ENCODE assay signal across 16 cellular contexts in the genomic region with DNA sequence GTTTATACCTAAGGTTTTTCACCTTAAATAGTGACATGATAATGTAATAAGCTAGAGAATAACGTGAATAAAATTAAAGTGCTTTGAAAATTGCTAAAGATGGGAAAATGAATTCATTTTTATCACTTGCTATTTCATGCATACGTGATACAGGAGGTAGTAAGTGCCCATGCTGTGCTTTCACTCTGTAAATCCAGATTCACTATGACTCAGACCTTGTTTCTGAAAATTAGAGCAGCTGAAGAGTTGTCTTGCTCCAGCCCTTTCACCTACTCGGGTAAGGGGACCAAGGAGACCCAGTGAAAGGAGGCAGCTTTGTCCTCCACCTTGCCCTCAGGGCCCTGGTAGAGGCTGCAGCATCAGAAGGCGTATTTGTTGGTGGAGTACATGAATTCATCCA.
A peak's percentile ranks its signal among the peaks of the same experiment; 100 is the strongest.
DNase-seq lines count a peak whose midpoint lies in the region; ATAC-seq, FAIRE-seq and TF ChIP-seq lines count a peak whose summit lies in the region.
"Had no signal": no experiment of that assay in that cellular context is flagged by ENCODE, and none has a peak within 500 bp of the region (broad histone marks: within the 10 kb centered on the region; RNA-seq: fewer than 3 reads in every experiment).

No MANE protein-coding gene starts in this region.

- H3K27ac Mint-ChIP-seq in CD8-positive, alpha-beta T cell = peak overlapping the region; percentile 47
- no peak overlapping the region for H3K27ac Mint-ChIP-seq in Calu3 (ENCODE audit: unreplicated experiment)
- H3K27ac Mint-ChIP-seq: activated CD4-positive, alpha-beta T cell treated with anti-CD3 and anti-CD28 coated beads, Interleukin-2, amount 10 ng/mL, durations not matched to agents 7 days and 5 days had no signal

- no peaks in the 10 kb centered on the region for H3K36me3 ChIP-seq in CD8-positive, alpha-beta T cell (ENCODE audit: insufficient read depth, low read length)
- H3K36me3 ChIP-seq in HEK293 (ENCODE audit: control insufficient read depth in 2 of 2, insufficient read depth in 1 of 2, low read length in 2 of 2) (no peaks in the 10 kb centered on the region), OCI-LY7 (ENCODE audit: insufficient read depth, low read length) (peaks cover 7% of the 10 kb centered on the region), HepG2 (replicated peaks in 1 of 2; ENCODE audit: control insufficient read depth in 1 of 2, insufficient read depth in 2 of 2, low read length in 2 of 2) (no peaks in the 10 kb centered on the region; a peak in 1 of 5 replicates)
- H3K36me3 ChIP-seq: brain microvascular endothelial cell, HAP-1 had no signal

- H3K4me1 Mint-ChIP-seq in CD8-positive, alpha-beta T cell (ENCODE audit: low read depth) = peaks cover 44% of the 10 kb centered on the region
- H3K4me1 Mint-ChIP-seq in Calu3 (ENCODE audit: low read depth, unreplicated experiment) = peaks cover 10% of the 10 kb centered on the region

- no peak for FAIRE-seq in HepG2 (lab: Jason Lieb, UNC)
- FAIRE-seq: D721Med, small intestine had no signal

- TF ChIP-seq RAD21 in HepG2 (CRISPR knock-in tag; IDR thresholded peaks at IDR 0.05) = no peak

- DNase-seq in CD8-positive, alpha-beta T cell = no peak
- DNase-seq in OCI-LY7 (ENCODE audit: low spot score) (no peak), HepG2 (ENCODE audit: low spot score) (no peak), Calu3 (no peak)
- DNase-seq: activated CD4-positive, alpha-beta T cell treated with anti-CD3 and anti-CD28 coated beads, Interleukin-2, amount 10 ng/mL, durations not matched to agents 7 days and 5 days; activated naive CD4-positive, alpha-beta T cell treated with Interleukin-2 at 50 U/mL for 16 hours; brain microvascular endothelial cell; dorsolateral prefrontal cortex; small intestine had no signal

- no peaks in the 10 kb centered on the region for H3K4me1 ChIP-seq in CD8-positive, alpha-beta T cell (ENCODE audit: insufficient read depth, low read length)
- no peaks in the 10 kb centered on the region for H3K4me1 ChIP-seq in HEK293 (ENCODE audit: control insufficient read depth, insufficient read depth, low read length)
- H3K4me1 ChIP-seq in OCI-LY7 (ENCODE audit: insufficient read depth, low read length, poor library complexity, severe bottlenecking) = no peaks in the 10 kb centered on the region
- peaks cover 24% of the 10 kb centered on the region for H3K4me1 ChIP-seq in HepG2 (ENCODE audit: insufficient read depth, low read length)

- H3K36me3 Mint-ChIP-seq in CD8-positive, alpha-beta T cell = peaks cover 46% of the 10 kb centered on the region
- no peaks in the 10 kb centered on the region for H3K36me3 Mint-ChIP-seq in Calu3 (ENCODE audit: insufficient read depth, unreplicated experiment)

- H3K27me3 Mint-ChIP-seq in CD8-positive, alpha-beta T cell (ENCODE audit: low read depth) = no peaks in the 10 kb centered on the region
- no peaks in the 10 kb centered on the region for H3K27me3 Mint-ChIP-seq in Calu3 (ENCODE audit: unreplicated experiment)
- H3K27me3 Mint-ChIP-seq: activated CD4-positive, alpha-beta T cell treated with anti-CD3 and anti-CD28 coated beads, Interleukin-2, amount 10 ng/mL, durations not matched to agents 7 days and 5 days had no signal

- H3K27me3 ChIP-seq in CD8-positive, alpha-beta T cell (ENCODE audit: insufficient read depth, low read length) = no peaks in the 10 kb centered on the region
- no peaks in the 10 kb centered on the region for H3K27me3 ChIP-seq in HepG2 (ENCODE audit: control insufficient read depth in 1 of 2, insufficient read depth in 2 of 2, low read length in 2 of 2)
- H3K27me3 ChIP-seq: brain microvascular endothelial cell, dorsolateral prefrontal cortex had no signal

- no peak for TF ChIP-seq CTCF in CD8-positive, alpha-beta T cell (IDR thresholded peaks at IDR 0.05)
- TF ChIP-seq CTCF in HEK293 (tag by site-specific recombination; IDR thresholded peaks at IDR 0.05) (no peak), OCI-LY7 (conservative IDR thresholded peaks at IDR 0.05; ENCODE audit: low read length) (no peak), HepG2 (CRISPR knock-in tag; IDR thresholded peaks at IDR 0.05) (no peak), Calu3 (IDR thresholded peaks at IDR 0.05; ENCODE audit: unreplicated experiment) (no peak)

- H2AFZ ChIP-seq in OCI-LY7 (ENCODE audit: low read length) (no peak overlapping the region), HepG2 (ENCODE audit: low read length) (no peak overlapping the region)
- H2AFZ ChIP-seq: parathyroid adenoma had no signal

- no peaks in the 10 kb centered on the region for H3K9me3 Mint-ChIP-seq in CD8-positive, alpha-beta T cell
- no peaks in the 10 kb centered on the region for H3K9me3 Mint-ChIP-seq in Calu3 (ENCODE audit: low read depth, unreplicated experiment)

- POLR2A ChIA-PET in CD8-positive, alpha-beta T cell (lab: Charles Lee) = interaction anchor here (1.2 kb wide), 1 partner anchor 89 kb away, joined by 3 read pairs; no protein-coding TSS in a partner anchor
- POLR2A ChIA-PET in HEK293 (lab: Yijun Ruan, JAX) (no interaction called here), OCI-LY7 (lab: Charles Lee) (interaction anchor here (0.8 kb wide), 1 partner anchor 17 kb away, joined by 3 read pairs; no protein-coding TSS in a partner anchor), HepG2 (lab: Yijun Ruan, JAX) (no interaction called here)

- no peaks in the 10 kb centered on the region for H3K9me2 ChIP-seq in OCI-LY7 (ENCODE audit: insufficient read depth, low read length)

- ATAC-seq in CD8-positive, alpha-beta T cell = no peak
- ATAC-seq in GM18861 (IDR thresholded peaks at IDR 0.05; ENCODE audit: unreplicated experiment) = peak; percentile 78
- ATAC-seq in HG03469 (IDR thresholded peaks at IDR 0.05; ENCODE audit: unreplicated experiment) = peak; percentile 53
- ATAC-seq in HepG2 = no peak
- ATAC-seq in HG02623 (IDR thresholded peaks at IDR 0.05; ENCODE audit: unreplicated experiment) = no peak

- BruUV-seq in OCI-LY7 (replicated peaks; lab: Mats Ljungman, UMichigan) (no TSS peak), HepG2 (replicated peaks; lab: Mats Ljungman, UMichigan) (no TSS peak), Calu3 (replicated peaks; lab: Mats Ljungman, UMichigan) (no TSS peak)

- CTCF ChIA-PET in CD8-positive, alpha-beta T cell (lab: Charles Lee) = no interaction called here
- CTCF ChIA-PET in HEK293 (lab: Yijun Ruan, JAX) = interaction anchor here (1.1 kb wide), 1 partner anchor 180 kb away, joined by 4 read pairs; no protein-coding TSS in a partner anchor
- CTCF ChIA-PET in OCI-LY7 (lab: Charles Lee; ENCODE audit: unreplicated experiment) = no interaction called here
- CTCF ChIA-PET in HepG2 (lab: Yijun Ruan, JAX; ENCODE audit: low intra/inter-chr PET ratio, low total read pairs) = no interaction called here
- CTCF ChIA-PET in Calu3 (lab: Charles Lee) = no interaction called here

- H3K79me2 ChIP-seq in OCI-LY7 (ENCODE audit: insufficient read depth, low read depth, low read length) (no peaks in the 10 kb centered on the region), HepG2 (ENCODE audit: insufficient read depth, low read length) (no peaks in the 10 kb centered on the region)

- H3K4me2 ChIP-seq in OCI-LY7 (ENCODE audit: low read length) (no peak overlapping the region), HepG2 (ENCODE audit: low read depth, low read length) (no peak overlapping the region)

- intact Hi-C loops in CD8-positive, alpha-beta T cell (cut with DNase I, micrococcal nuclease) = no loop called here
- intact Hi-C loops in OCI-LY7 (cut with micrococcal nuclease; ENCODE audit: unreplicated experiment) = no loop called here
- intact Hi-C loops in HepG2 (cut with micrococcal nuclease; ENCODE audit: unreplicated experiment) = no loop called here
- intact Hi-C loops in Calu3 (cut with micrococcal nuclease; ENCODE audit: unreplicated experiment) = no loop called here

- H3K27ac ChIP-seq in CD8-positive, alpha-beta T cell (ENCODE audit: low read depth, low read length) = no peak overlapping the region
- H3K27ac ChIP-seq in HEK293 (ENCODE audit: extremely low read depth, low read depth, low read length) (no peak overlapping the region), OCI-LY7 (ENCODE audit: low read depth, low read length, poor library complexity, severe bottlenecking) (no peak overlapping the region), HepG2 (ENCODE audit: extremely low read length, insufficient read depth, low read length) (no peak overlapping the region)
- H3K27ac ChIP-seq: brain microvascular endothelial cell, dorsolateral prefrontal cortex, parathyroid adenoma had no signal

- TF ChIP-seq EP300 in HepG2 (IDR thresholded peaks at IDR 0.05; ENCODE audit: low read depth in 2 of 2, low read length in 2 of 2) (no peak), HepG2 (CRISPR knock-in tag; IDR thresholded peaks at IDR 0.05; ENCODE audit: borderline replicate concordance) (no peak)

- no peak overlapping the region for H3K4me3 ChIP-seq in CD8-positive, alpha-beta T cell (ENCODE audit: low read depth, low read length)
- no peak overlapping the region for H3K4me3 ChIP-seq in HEK293 (ENCODE audit: low read depth, low read length)
- H3K4me3 ChIP-seq in OCI-LY7 (ENCODE audit: low read depth, low read length, poor library complexity, severe bottlenecking) = no peak overlapping the region
- no peak overlapping the region for H3K4me3 ChIP-seq in HepG2 (replicated peaks in 1 of 3; ENCODE audit: insufficient read depth in 1 of 3, low read depth in 2 of 3, low read length in 3 of 3)
- H3K4me3 ChIP-seq: dorsolateral prefrontal cortex, HAP-1 had no signal

- no peak for TF ChIP-seq POLR2A in HepG2 (IDR thresholded peaks at IDR 0.05; ENCODE audit: insufficient read depth in 1 of 2, low read depth in 2 of 2, low read length in 2 of 2)

- in situ Hi-C loops in HepG2 (cut with HindIII; ENCODE audit: extremely low pct_ligation_motif_present, low pct_unique_long_range_greater_than_20kb) = no loop called here

- no peak overlapping the region for H3K4me3 Mint-ChIP-seq in CD8-positive, alpha-beta T cell
- no peak overlapping the region for H3K4me3 Mint-ChIP-seq in Calu3 (ENCODE audit: low read depth, unreplicated experiment)
- H3K4me3 Mint-ChIP-seq: activated CD4-positive, alpha-beta T cell treated with anti-CD3 and anti-CD28 coated beads, Interleukin-2, amount 10 ng/mL, durations not matched to agents 7 days and 5 days had no signal

- no peak overlapping the region for H3K9ac ChIP-seq in HepG2 (ENCODE audit: insufficient read depth, low read depth, low read length)
- H3K9ac ChIP-seq: parathyroid adenoma had no signal

- no peaks in the 10 kb centered on the region; the same call in 1 of the 2 replicates for H4K20me1 ChIP-seq in OCI-LY7 (ENCODE audit: insufficient read depth, low read length)
- H4K20me1 ChIP-seq in HepG2 (ENCODE audit: insufficient read depth, low read length) = no peaks in the 10 kb centered on the region

- 96% methylated on average over 4 of the region's 4 CpGs for WGBS in HepG2 (ENCODE audit: low lambda C conversion rate)

- H3K9me3 ChIP-seq in CD8-positive, alpha-beta T cell (ENCODE audit: low read length) = no peaks in the 10 kb centered on the region
- peaks cover 2% of the 10 kb centered on the region; the same call in 1 of the 2 replicates for H3K9me3 ChIP-seq in HEK293 (ENCODE audit: control insufficient read depth, insufficient read depth, low read depth, low read length)
- no peaks in the 10 kb centered on the region for H3K9me3 ChIP-seq in OCI-LY7 (ENCODE audit: low read length)
- H3K9me3 ChIP-seq in HepG2 (ENCODE audit: low read length) = no peaks in the 10 kb centered on the region
- H3K9me3 ChIP-seq: HAP-1 had no signal

TF ChIP-seq in HepG2, 621 proteins besides CTCF, POLR2A, EP300 and RAD21 (continues in another document):
- no peak for TF ChIP-seq SOX13 (IDR thresholded peaks at IDR 0.05)
- no peak for TF ChIP-seq SOX13 (CRISPR knock-in tag; conservative IDR thresholded peaks at IDR 0.05 in 1 of 2, IDR thresholded peaks at IDR 0.05 in 1 of 2)

Comparison
In these comparisons a context has a peak if more than half of its experiments do, and no peak if none do; other contexts are left out.
1. ATAC-seq: peak in GM18861 (single experiment) and HG03469 (single experiment); none in CD8-positive, alpha-beta T cell (single experiment), HepG2 (single experiment) and HG02623 (single experiment).
2. POLR2A ChIA-PET loops: an anchor here in CD8-positive, alpha-beta T cell (1.2 kb wide) and OCI-LY7 (0.8 kb wide); none called in HEK293 and HepG2.